2 cellular contexts compared by ENCODE assay signal in genomic region chr4:187961961-187962360, GRCh38.
TF ChIP-seq lines count a peak whose summit lies in the region.

No MANE protein-coding gene starts in this region.

TF ChIP-seq in A549, 52 proteins besides CTCF, POLR2A, EP300 and RAD21:
- TF ChIP-seq EHF (CRISPR knock-in tag; IDR thresholded peaks at IDR 0.05) (no peak), MAFK (IDR thresholded peaks at IDR 0.05; ENCODE audit: partially characterized antibody) (peak; percentile 51)
- TF ChIP-seq, protein P1, sequence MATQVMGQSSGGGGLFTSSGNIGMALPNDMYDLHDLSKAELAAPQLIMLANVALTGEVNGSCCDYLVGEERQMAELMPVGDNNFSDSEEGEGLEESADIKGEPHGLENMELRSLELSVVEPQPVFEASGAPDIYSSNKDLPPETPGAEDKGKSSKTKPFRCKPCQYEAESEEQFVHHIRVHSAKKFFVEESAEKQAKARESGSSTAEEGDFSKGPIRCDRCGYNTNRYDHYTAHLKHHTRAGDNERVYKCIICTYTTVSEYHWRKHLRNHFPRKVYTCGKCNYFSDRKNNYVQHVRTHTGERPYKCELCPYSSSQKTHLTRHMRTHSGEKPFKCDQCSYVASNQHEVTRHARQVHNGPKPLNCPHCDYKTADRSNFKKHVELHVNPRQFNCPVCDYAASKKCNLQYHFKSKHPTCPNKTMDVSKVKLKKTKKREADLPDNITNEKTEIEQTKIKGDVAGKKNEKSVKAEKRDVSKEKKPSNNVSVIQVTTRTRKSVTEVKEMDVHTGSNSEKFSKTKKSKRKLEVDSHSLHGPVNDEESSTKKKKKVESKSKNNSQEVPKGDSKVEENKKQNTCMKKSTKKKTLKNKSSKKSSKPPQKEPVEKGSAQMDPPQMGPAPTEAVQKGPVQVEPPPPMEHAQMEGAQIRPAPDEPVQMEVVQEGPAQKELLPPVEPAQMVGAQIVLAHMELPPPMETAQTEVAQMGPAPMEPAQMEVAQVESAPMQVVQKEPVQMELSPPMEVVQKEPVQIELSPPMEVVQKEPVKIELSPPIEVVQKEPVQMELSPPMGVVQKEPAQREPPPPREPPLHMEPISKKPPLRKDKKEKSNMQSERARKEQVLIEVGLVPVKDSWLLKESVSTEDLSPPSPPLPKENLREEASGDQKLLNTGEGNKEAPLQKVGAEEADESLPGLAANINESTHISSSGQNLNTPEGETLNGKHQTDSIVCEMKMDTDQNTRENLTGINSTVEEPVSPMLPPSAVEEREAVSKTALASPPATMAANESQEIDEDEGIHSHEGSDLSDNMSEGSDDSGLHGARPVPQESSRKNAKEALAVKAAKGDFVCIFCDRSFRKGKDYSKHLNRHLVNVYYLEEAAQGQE (IDR thresholded peaks at IDR 0.05) = no peak

TF ChIP-seq in K562, 482 proteins besides CTCF, POLR2A, EP300 and RAD21:
- TF ChIP-seq ZNF175 (CRISPR knock-in tag; IDR thresholded peaks at IDR 0.05; ENCODE audit: low read depth) (no peak), POLR2H (tag; IDR thresholded peaks at IDR 0.05; ENCODE audit: low read depth) (no peak), SP2 (IDR thresholded peaks at IDR 0.05; ENCODE audit: extremely low read depth, low read depth, low read length, poor library complexity, severe bottlenecking) (no peak), FOXM1 (IDR thresholded peaks at IDR 0.05; ENCODE audit: low read depth) (no peak), FOXM1 (CRISPR knock-in tag; IDR thresholded peaks at IDR 0.05; ENCODE audit: low read depth) (no peak), MAFG (tag; conservative IDR thresholded peaks at IDR 0.05) (peak; percentile 48; the same call in 1 of the 2 replicates), ZNF316 (IDR thresholded peaks at IDR 0.05) (peak; percentile 84), SIN3B (IDR thresholded peaks at IDR 0.05; ENCODE audit: low read depth) (no peak), NR4A1 (CRISPR knock-in tag; IDR thresholded peaks at IDR 0.05) (no peak), NR4A1 (tag; IDR thresholded peaks at IDR 0.05) (no peak), ARNT (IDR thresholded peaks at IDR 0.05) (no peak), VEZF1 (CRISPR knock-in tag; IDR thresholded peaks at IDR 0.05) (no peak), CREBBP (IDR thresholded peaks at IDR 0.05; ENCODE audit: low read depth, low read length) (no peak), ZNF695 (CRISPR knock-in tag; IDR thresholded peaks at IDR 0.05) (no peak), C11orf30 (IDR thresholded peaks at IDR 0.05; ENCODE audit: low read depth) (peak; percentile 60)
- TF ChIP-seq, protein P2, sequence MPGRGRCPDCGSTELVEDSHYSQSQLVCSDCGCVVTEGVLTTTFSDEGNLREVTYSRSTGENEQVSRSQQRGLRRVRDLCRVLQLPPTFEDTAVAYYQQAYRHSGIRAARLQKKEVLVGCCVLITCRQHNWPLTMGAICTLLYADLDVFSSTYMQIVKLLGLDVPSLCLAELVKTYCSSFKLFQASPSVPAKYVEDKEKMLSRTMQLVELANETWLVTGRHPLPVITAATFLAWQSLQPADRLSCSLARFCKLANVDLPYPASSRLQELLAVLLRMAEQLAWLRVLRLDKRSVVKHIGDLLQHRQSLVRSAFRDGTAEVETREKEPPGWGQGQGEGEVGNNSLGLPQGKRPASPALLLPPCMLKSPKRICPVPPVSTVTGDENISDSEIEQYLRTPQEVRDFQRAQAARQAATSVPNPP (IDR thresholded peaks at IDR 0.05; ENCODE audit: borderline replicate concordance, insufficient read depth, insufficient read length) = no peak
- TF ChIP-seq, protein P3, sequence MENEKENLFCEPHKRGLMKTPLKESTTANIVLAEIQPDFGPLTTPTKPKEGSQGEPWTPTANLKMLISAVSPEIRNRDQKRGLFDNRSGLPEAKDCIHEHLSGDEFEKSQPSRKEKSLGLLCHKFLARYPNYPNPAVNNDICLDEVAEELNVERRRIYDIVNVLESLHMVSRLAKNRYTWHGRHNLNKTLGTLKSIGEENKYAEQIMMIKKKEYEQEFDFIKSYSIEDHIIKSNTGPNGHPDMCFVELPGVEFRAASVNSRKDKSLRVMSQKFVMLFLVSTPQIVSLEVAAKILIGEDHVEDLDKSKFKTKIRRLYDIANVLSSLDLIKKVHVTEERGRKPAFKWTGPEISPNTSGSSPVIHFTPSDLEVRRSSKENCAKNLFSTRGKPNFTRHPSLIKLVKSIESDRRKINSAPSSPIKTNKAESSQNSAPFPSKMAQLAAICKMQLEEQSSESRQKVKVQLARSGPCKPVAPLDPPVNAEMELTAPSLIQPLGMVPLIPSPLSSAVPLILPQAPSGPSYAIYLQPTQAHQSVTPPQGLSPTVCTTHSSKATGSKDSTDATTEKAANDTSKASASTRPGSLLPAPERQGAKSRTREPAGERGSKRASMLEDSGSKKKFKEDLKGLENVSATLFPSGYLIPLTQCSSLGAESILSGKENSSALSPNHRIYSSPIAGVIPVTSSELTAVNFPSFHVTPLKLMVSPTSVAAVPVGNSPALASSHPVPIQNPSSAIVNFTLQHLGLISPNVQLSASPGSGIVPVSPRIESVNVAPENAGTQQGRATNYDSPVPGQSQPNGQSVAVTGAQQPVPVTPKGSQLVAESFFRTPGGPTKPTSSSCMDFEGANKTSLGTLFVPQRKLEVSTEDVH (IDR thresholded peaks at IDR 0.05; ENCODE audit: low read depth, partially characterized antibody) = no peak
TF ChIP-seq in K562: peak in this region for 3.
